Comparison of ENCODE assay signal across 1 cellular context in the genomic region with DNA sequence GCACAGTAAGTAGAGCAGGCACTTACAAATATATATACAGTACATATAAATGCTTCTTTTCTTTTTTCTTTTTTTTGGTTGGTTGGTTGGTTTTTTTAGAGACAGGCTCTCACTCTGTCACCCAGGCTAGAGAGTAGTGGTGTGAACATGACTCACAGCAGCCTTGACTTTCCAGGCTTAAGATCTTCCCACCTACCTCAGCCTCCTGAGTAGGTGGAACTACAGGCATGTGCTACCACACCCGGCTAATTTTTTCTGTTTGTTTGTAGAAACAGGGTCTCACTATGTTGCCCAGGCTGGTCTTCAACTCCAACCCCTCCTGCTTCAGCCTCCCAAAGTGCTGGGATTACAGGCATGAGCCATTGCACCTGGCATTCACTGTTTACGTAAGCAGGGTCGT.
TF ChIP-seq lines count a peak whose summit lies in the region.

No MANE protein-coding gene starts in this region.

TF ChIP-seq in K562, 482 proteins besides CTCF, POLR2A, EP300 and RAD21:
- TF ChIP-seq ZNF121 (CRISPR knock-in tag; conservative IDR thresholded peaks at IDR 0.05), result peak; percentile 39; the same call in 1 of the 2 replicates
- TF ChIP-seq, protein P1, sequence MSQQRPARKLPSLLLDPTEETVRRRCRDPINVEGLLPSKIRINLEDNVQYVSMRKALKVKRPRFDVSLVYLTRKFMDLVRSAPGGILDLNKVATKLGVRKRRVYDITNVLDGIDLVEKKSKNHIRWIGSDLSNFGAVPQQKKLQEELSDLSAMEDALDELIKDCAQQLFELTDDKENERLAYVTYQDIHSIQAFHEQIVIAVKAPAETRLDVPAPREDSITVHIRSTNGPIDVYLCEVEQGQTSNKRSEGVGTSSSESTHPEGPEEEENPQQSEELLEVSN (IDR thresholded peaks at IDR 0.05; ENCODE audit: borderline replicate concordance in 1 of 2, extremely low read depth in 1 of 2, insufficient read depth in 1 of 2, insufficient read length in 1 of 2, low read depth in 1 of 2, low read length in 1 of 2, poor library complexity in 1 of 2, severe bottlenecking in 1 of 2), result peak in 1 of 2 experiments; percentile 35
